Comparison of ENCODE assay signal across 8 cellular contexts in the genomic region with DNA sequence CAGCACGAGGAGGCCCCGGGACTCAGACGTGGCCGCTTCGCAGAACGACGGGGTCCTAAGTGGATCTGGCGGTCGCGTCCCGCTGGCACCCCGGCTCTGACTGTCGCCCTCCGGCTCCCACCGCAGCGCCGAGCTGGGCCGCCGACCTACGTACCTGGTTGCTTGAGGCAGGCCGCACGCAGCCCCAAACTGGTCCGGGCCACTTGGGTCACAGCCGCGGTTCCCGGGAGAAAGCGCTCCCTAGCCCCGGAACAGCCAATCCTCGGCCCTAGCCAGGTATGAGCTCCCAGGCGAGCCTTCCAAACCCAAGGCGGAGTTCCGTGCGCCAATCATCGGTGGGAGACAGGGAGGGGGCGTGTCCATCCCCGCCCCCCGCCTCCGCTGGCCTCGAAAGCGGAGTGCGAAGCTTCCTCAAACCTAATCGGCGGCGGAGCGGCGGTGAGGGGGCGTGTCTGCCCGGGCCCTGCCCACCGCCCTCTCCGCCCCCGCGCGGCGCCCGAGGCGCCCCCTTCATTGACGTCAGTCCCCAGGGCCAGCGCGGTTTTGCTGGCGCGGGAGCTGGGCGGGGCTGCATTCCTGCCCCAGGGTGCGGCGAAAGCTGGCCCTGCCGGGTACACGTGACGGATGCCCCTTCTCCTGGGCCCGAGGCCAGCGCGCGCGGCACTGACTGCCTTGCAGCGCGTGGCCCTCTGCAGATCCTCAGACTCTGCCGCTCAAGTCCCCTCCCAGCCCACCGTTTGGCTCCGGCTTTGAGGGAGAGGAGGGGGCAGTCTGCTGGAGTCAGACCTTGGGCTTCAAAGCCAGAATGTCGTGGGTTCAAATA. TPM values are rescaled to one million over a fixed set of nuclear protein-coding genes. Genes with fewer than 3 reads are reported as not detected.
DNase-seq lines count a peak whose midpoint lies in the region; ATAC-seq and TF ChIP-seq lines count a peak whose summit lies in the region.

AVPI1 (minus strand) TSS at position 280 of the 823 bp plus-strand sequence. CDS start 7,336 bp downstream, outside the sequence.

- ATAC-seq in GM19023 (IDR thresholded peaks at IDR 0.05; ENCODE audit: unreplicated experiment), result peak; percentile 93
- peak; percentile 91 for ATAC-seq in HG03196 (IDR thresholded peaks at IDR 0.05; ENCODE audit: unreplicated experiment)
- ATAC-seq in activated B cell treated with CpG ODN at 0.5 μM for 24 hours (ENCODE audit: low read depth), result peak; percentile 96

- H3K4me1 ChIP-seq in spleen, result peaks cover 16 to 69% (median 56%) of the 10 kb centered on the region in 6 donors

- H3K27ac ChIP-seq in caudate nucleus (ENCODE audit: low read depth, low read length), result peak within 1 kb of the TSS; percentile 77
- H3K27ac ChIP-seq in spleen, result peak within 1 kb of the TSS; percentile 62 to 93 (median 89)

- H3K9me3 Mint-ChIP-seq in activated B cell treated with CpG ODN at 0.5 μM for 24 hours, result no peaks in the 10 kb centered on the region

- H3K27ac Mint-ChIP-seq in activated B cell treated with CpG ODN at 0.5 μM for 24 hours, result peak within 1 kb of the TSS; percentile 68

- H3K9me3 ChIP-seq in spleen, result no peaks in the 10 kb centered on the region

- CTCF ChIA-PET in activated B cell treated with CpG ODN at 0.5 μM for 24 hours (lab: Charles Lee), result interaction anchor here (0.8 to 2.6 kb wide), 11 partner anchors 9 to 358 kb away, joined by 3 to 36 read pairs (median 5); partner anchors contain the start of gene ZFYVE27

- no peaks in the 10 kb centered on the region for H3K27me3 ChIP-seq in spleen (replicated peaks in 1 of 7)

- H3K27me3 Mint-ChIP-seq in activated B cell treated with CpG ODN at 0.5 μM for 24 hours, result no peaks in the 10 kb centered on the region

- H3K36me3 ChIP-seq in spleen, result no peaks in the 10 kb centered on the region

- POLR2A ChIA-PET in activated B cell treated with CpG ODN at 0.5 μM for 24 hours (lab: Charles Lee), result interaction anchor here (0.7 to 2.9 kb wide), 10 partner anchors 9 to 242 kb away, joined by 3 to 44 read pairs (median 4); partner anchors contain the start of genes MARVELD1, PI4K2A and ZFYVE27

- H3K36me3 Mint-ChIP-seq in activated B cell treated with CpG ODN at 0.5 μM for 24 hours (ENCODE audit: low read depth), result no peaks in the 10 kb centered on the region

- peak within 1 kb of the TSS; percentile 47 for H3K4me3 ChIP-seq in AG09309 (ENCODE audit: control insufficient read depth, low read depth, low read length)
- H3K4me3 ChIP-seq in spleen, result peak within 1 kb of the TSS; percentile 60 to 92 (median 68)

- peak within 1 kb of the TSS; percentile 87 for H3K4me3 Mint-ChIP-seq in activated B cell treated with CpG ODN at 0.5 μM for 24 hours

- peak; percentile 92 for DNase-seq in AG09309 (ENCODE audit: low read depth)
- DNase-seq in NCI-H226, result peak; percentile 98
- DNase-seq in activated B cell treated with CpG ODN at 0.5 μM for 24 hours, result peak; percentile 97
- peak; percentile 40 to 99 (median 87) for DNase-seq in caudate nucleus (lab: John Stamatoyannopoulos, UW)
- DNase-seq in inferior parietal cortex (ENCODE audit: extremely low spot score), result peak; percentile 87
- DNase-seq in spleen, result peak; percentile 99

- intact Hi-C loops in activated B cell treated with CpG ODN at 0.5 μM for 24 hours (cut with micrococcal nuclease), result loop anchor here (1.0 to 5.0 kb wide), 8 partner anchors 10 to 355 kb away; partner anchors contain the start of genes MMS19, MORN4, PI4K2A and RRP12
- intact Hi-C loops in spleen (cut with DNase I; ENCODE audit: low total_unique reads), result no loop called here

- H3K4me1 Mint-ChIP-seq in activated B cell treated with CpG ODN at 0.5 μM for 24 hours, result peaks cover 9% of the 10 kb centered on the region

- 0 to 1% (median 1%) methylated on average over 24 to 78 of the region's 78 CpGs for WGBS in spleen, 5 donors

- TF ChIP-seq POLR2A in spleen (IDR thresholded peaks at IDR 0.05), result peak in 2 of 3 donors; percentile 75 to 82

- TF ChIP-seq CTCF in AG09309 (IDR thresholded peaks at IDR 0.05; ENCODE audit: control insufficient read depth, insufficient read depth, low read depth, low read length, missing control alignments), result no peak
- no peak for TF ChIP-seq CTCF in activated B cell treated with CpG ODN at 0.5 μM for 24 hours (IDR thresholded peaks at IDR 0.05)
- TF ChIP-seq CTCF in spleen (IDR thresholded peaks at IDR 0.05 in 8 of 11, conservative IDR thresholded peaks at IDR 0.05 in 3 of 11), result peak in 2 of 11 experiments; percentile 15 to 57

RNA-seq across cellular contexts. Expression of gene AVPI1, which starts in this region (rescaled TPM):
- total RNA-seq in activated B cell treated with CpG ODN at 0.5 μM for 24 hours (0.51 and 1.2 TPM in 2 replicates), spleen (10 to 100 TPM in 6 of 7 donors, 1 to 10 TPM in 1; 4.8 to 35.8 (median 16.0) TPM)
- 10 to 100 TPM in 1 of 3 donors, 1 to 10 TPM in 2; 4.0 to 12.2 (median 6.2) TPM for polyA plus RNA-seq in spleen

Comparison
In these comparisons a context has a peak if more than half of its experiments do, and no peak if none do; other contexts are left out.
1. Peak in every context shown above with its lines: DNase-seq, ATAC-seq, H3K4me3 ChIP-seq and H3K27ac ChIP-seq.